In the genomic region with DNA sequence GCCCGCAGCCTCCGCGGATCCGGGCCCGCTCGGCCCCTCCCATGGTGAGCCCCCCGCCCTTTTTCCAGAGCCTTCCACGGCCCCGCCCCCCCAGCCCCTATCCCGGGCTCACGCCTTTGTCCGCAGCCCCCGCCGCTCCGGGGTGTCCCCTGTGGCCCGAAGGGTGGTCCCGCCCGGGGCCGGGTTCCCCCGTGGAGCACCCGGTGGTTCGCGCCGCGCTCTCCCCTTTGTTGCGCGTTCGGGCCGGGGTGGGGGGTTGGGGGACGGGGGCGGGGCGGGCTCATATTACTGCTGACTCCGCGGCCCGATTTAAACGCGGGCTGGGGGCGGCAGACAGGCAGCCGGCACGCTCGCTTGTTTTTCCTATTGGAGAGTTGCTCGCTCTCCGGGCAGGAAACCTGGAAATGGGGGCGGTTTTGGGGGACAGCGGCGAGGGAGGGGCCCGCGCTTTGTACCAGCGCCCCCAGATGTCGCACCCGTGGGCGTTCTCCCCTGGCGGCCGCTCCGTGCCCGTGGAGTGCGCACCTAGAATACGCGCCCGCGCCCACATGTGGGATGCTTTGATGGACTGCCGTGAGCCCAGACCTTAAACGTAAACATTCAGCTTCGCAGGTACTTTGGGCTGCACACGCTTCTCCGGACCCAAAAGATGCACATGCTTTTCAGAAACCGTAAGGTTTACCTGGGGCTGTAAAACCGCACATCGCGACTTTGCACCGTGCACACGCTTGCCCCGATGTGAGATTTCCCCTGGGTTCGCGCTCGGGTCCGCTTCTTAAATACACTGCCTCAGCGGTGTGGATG, we compare ENCODE assay signal across 8 cellular contexts. TPM values are rescaled to one million over a fixed set of nuclear protein-coding genes. Genes with fewer than 3 reads are reported as not detected.
DNase-seq lines count a peak whose midpoint lies in the region; ATAC-seq and TF ChIP-seq lines count a peak whose summit lies in the region.

No MANE protein-coding gene starts in this region.

- peaks cover 4% of the 10 kb centered on the region for H3K36me3 ChIP-seq in neural cell (ENCODE audit: insufficient read depth, low read length)

- no peak for TF ChIP-seq CTCF in neural cell (IDR thresholded peaks at IDR 0.05; ENCODE audit: poor library complexity, severe bottlenecking)

- peak overlapping the region; percentile 76 for H3K4me3 Mint-ChIP-seq in activated CD4-positive, alpha-beta memory T cell treated with anti-CD3 and anti-CD28 coated beads, Interleukin-2, amount 10 ng/mL, durations not matched to agents 7 days and 5 days

- H3K27ac ChIP-seq in epithelial cell of prostate (peak overlapping the region; percentile 89), neural cell (ENCODE audit: low read length) (peak overlapping the region; percentile 70)

- H3K9me3 Mint-ChIP-seq in activated CD4-positive, alpha-beta memory T cell treated with anti-CD3 and anti-CD28 coated beads, Interleukin-2, amount 10 ng/mL, durations not matched to agents 7 days and 5 days: peaks cover 5% of the 10 kb centered on the region

- H3K9ac ChIP-seq in neural cell (ENCODE audit: low read length): peak overlapping the region; percentile 89

- H3K79me2 ChIP-seq in neural cell (replicated peaks; ENCODE audit: insufficient read depth, low read length): peaks cover 36% of the 10 kb centered on the region

- H3K4me2 ChIP-seq in neural cell (ENCODE audit: low read length): peak overlapping the region; percentile 52

- peaks cover 10% of the 10 kb centered on the region for H3K36me3 Mint-ChIP-seq in activated CD4-positive, alpha-beta memory T cell treated with anti-CD3 and anti-CD28 coated beads, Interleukin-2, amount 10 ng/mL, durations not matched to agents 7 days and 5 days (ENCODE audit: low read depth)

- no peaks in the 10 kb centered on the region for H3K9me2 ChIP-seq in neural cell (ENCODE audit: insufficient read depth, low read length)

- H3K27me3 ChIP-seq in neural cell (ENCODE audit: insufficient read depth, low read depth, low read length): no peaks in the 10 kb centered on the region

- peak overlapping the region; percentile 58 for H3K27ac Mint-ChIP-seq in activated CD4-positive, alpha-beta memory T cell treated with anti-CD3 and anti-CD28 coated beads, Interleukin-2, amount 10 ng/mL, durations not matched to agents 7 days and 5 days

- H4K20me1 ChIP-seq in neural cell (ENCODE audit: insufficient read depth): peaks cover 32% of the 10 kb centered on the region

- POLR2A ChIA-PET in activated CD4-positive, alpha-beta memory T cell treated with anti-CD3 and anti-CD28 coated beads, Interleukin-2, amount 10 ng/mL, durations not matched to agents 7 days and 5 days (lab: Charles Lee): interaction anchor here (1.2 to 2.3 kb wide), 8 partner anchors 9 to 175 kb away, joined by 3 to 48 read pairs (median 9); a partner anchor contains a TSS

- H3K4me1 Mint-ChIP-seq in activated CD4-positive, alpha-beta memory T cell treated with anti-CD3 and anti-CD28 coated beads, Interleukin-2, amount 10 ng/mL, durations not matched to agents 7 days and 5 days: peaks cover 41% of the 10 kb centered on the region

- H3K27me3 Mint-ChIP-seq in activated CD4-positive, alpha-beta memory T cell treated with anti-CD3 and anti-CD28 coated beads, Interleukin-2, amount 10 ng/mL, durations not matched to agents 7 days and 5 days: peaks cover 15% of the 10 kb centered on the region

- no peaks in the 10 kb centered on the region for H3F3A ChIP-seq in neural cell (ENCODE audit: insufficient read depth, low read length, poor library complexity, severe bottlenecking)

- CTCF ChIA-PET in activated CD4-positive, alpha-beta memory T cell treated with anti-CD3 and anti-CD28 coated beads, Interleukin-2, amount 10 ng/mL, durations not matched to agents 7 days and 5 days (lab: Charles Lee): no interaction called here

- TF ChIP-seq EP300 in neural cell (conservative IDR thresholded peaks at IDR 0.05; ENCODE audit: poor library complexity, severe bottlenecking): no peak

- TF ChIP-seq RAD21 in neural cell (conservative IDR thresholded peaks at IDR 0.05): no peak

- H3K4me3 ChIP-seq in neural cell (ENCODE audit: low read length): peak overlapping the region; percentile 76

- peak; percentile 45 for DNase-seq in ELR (ENCODE audit: low read depth)
- no peak for DNase-seq in activated CD4-positive, alpha-beta memory T cell treated with anti-CD3 and anti-CD28 coated beads, Interleukin-2, amount 10 ng/mL, durations not matched to agents 7 days and 5 days
- DNase-seq in epithelial cell of prostate (ENCODE audit: low read depth, low spot score): no peak
- no peak for DNase-seq in HuH-7 (ENCODE audit: low spot score)
- no peak for DNase-seq in NOMO-1 treated with dmso at 0.1 percent for 144 hours (lab: John Stamatoyannopoulos, UW; ENCODE audit: unreplicated experiment)
- no peak for DNase-seq in midbrain (lab: John Stamatoyannopoulos, UW)

- peak; percentile 2 for ATAC-seq in HG03439 (IDR thresholded peaks at IDR 0.05; ENCODE audit: unreplicated experiment)

- H3K9me3 ChIP-seq in neural cell (ENCODE audit: low read length): no peaks in the 10 kb centered on the region

- H2AFZ ChIP-seq in neural cell (ENCODE audit: low read depth, low read length): no peak overlapping the region

TF ChIP-seq in neural cell, 6 proteins besides CTCF, POLR2A, EP300 and RAD21:
- TF ChIP-seq SMC3 (conservative IDR thresholded peaks at IDR 0.05; ENCODE audit: poor library complexity) (peak; percentile 17), POLR2AphosphoS5 (IDR thresholded peaks at IDR 0.05) (no peak), TAF1 (IDR thresholded peaks at IDR 0.05; ENCODE audit: low read depth) (no peak), EZH2 (IDR thresholded peaks at IDR 0.05; ENCODE audit: borderline replicate concordance, insufficient read depth, low read length, poor library complexity, severe bottlenecking) (no peak), MXI1 (conservative IDR thresholded peaks at IDR 0.05; ENCODE audit: poor library complexity, severe bottlenecking) (peak; percentile 78)
- TF ChIP-seq, protein P1, sequence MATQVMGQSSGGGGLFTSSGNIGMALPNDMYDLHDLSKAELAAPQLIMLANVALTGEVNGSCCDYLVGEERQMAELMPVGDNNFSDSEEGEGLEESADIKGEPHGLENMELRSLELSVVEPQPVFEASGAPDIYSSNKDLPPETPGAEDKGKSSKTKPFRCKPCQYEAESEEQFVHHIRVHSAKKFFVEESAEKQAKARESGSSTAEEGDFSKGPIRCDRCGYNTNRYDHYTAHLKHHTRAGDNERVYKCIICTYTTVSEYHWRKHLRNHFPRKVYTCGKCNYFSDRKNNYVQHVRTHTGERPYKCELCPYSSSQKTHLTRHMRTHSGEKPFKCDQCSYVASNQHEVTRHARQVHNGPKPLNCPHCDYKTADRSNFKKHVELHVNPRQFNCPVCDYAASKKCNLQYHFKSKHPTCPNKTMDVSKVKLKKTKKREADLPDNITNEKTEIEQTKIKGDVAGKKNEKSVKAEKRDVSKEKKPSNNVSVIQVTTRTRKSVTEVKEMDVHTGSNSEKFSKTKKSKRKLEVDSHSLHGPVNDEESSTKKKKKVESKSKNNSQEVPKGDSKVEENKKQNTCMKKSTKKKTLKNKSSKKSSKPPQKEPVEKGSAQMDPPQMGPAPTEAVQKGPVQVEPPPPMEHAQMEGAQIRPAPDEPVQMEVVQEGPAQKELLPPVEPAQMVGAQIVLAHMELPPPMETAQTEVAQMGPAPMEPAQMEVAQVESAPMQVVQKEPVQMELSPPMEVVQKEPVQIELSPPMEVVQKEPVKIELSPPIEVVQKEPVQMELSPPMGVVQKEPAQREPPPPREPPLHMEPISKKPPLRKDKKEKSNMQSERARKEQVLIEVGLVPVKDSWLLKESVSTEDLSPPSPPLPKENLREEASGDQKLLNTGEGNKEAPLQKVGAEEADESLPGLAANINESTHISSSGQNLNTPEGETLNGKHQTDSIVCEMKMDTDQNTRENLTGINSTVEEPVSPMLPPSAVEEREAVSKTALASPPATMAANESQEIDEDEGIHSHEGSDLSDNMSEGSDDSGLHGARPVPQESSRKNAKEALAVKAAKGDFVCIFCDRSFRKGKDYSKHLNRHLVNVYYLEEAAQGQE (IDR thresholded peaks at IDR 0.05; ENCODE audit: borderline replicate concordance): no peak

RNA-seq across cellular contexts. Expression of a gene that starts 0.7 kb away (rescaled TPM):
- 10 to 100 TPM; 69.3 to 71.7 TPM for total RNA-seq in activated CD4-positive, alpha-beta memory T cell treated with anti-CD3 and anti-CD28 coated beads, Interleukin-2, amount 10 ng/mL, durations not matched to agents 7 days and 5 days
- polyA plus RNA-seq in neural cell: 199 and 288 TPM in 2 replicates
- polyA minus RNA-seq in neural cell: 122 and 133 TPM in 2 replicates

RNA-seq across cellular contexts. Expression of a gene that starts 15.7 kb away (rescaled TPM):
- 100 to 1,000 TPM; 121 to 129 TPM for total RNA-seq in activated CD4-positive, alpha-beta memory T cell treated with anti-CD3 and anti-CD28 coated beads, Interleukin-2, amount 10 ng/mL, durations not matched to agents 7 days and 5 days
- polyA plus RNA-seq in neural cell: 43.1 and 43.6 TPM in 2 replicates
- 25.8 and 33.6 TPM in 2 replicates for polyA minus RNA-seq in neural cell

RNA-seq across cellular contexts. Expression of a gene that starts 25.5 kb away (rescaled TPM):
- 10 to 100 TPM; 20.2 to 23.0 TPM for total RNA-seq in activated CD4-positive, alpha-beta memory T cell treated with anti-CD3 and anti-CD28 coated beads, Interleukin-2, amount 10 ng/mL, durations not matched to agents 7 days and 5 days
- 4.8 and 7.4 TPM in 2 replicates for polyA plus RNA-seq in neural cell
- 5.4 and 6.8 TPM in 2 replicates for polyA minus RNA-seq in neural cell

RNA-seq across cellular contexts. Expression of a gene that starts 25.8 kb away (rescaled TPM):
- total RNA-seq in activated CD4-positive, alpha-beta memory T cell treated with anti-CD3 and anti-CD28 coated beads, Interleukin-2, amount 10 ng/mL, durations not matched to agents 7 days and 5 days: 10 to 100 TPM; 42.3 to 47.6 TPM
- polyA plus RNA-seq in neural cell: 13.1 and 13.2 TPM in 2 replicates
- 9.3 and 10.5 TPM in 2 replicates for polyA minus RNA-seq in neural cell

RNA-seq across cellular contexts. Expression of a gene that starts 33.6 kb away (rescaled TPM):
- 10 to 100 TPM; 65.3 to 67.9 TPM for total RNA-seq in activated CD4-positive, alpha-beta memory T cell treated with anti-CD3 and anti-CD28 coated beads, Interleukin-2, amount 10 ng/mL, durations not matched to agents 7 days and 5 days
- polyA plus RNA-seq in neural cell: 18.9 and 22.0 TPM in 2 replicates
- 25.9 and 27.5 TPM in 2 replicates for polyA minus RNA-seq in neural cell
